10 cellular contexts compared by ENCODE assay signal in genomic region chr1:36608272-36608671, GRCh38.
"Had no signal": no experiment of that assay in that cellular context is flagged by ENCODE, and none has a peak within 500 bp of the region (broad histone marks: within the 10 kb centered on the region; RNA-seq: fewer than 3 reads in every experiment).

No MANE protein-coding gene starts in this region.

- H3K36me3 ChIP-seq: HAP-1 had no signal

- H3K4me1 Mint-ChIP-seq: H9 had no signal

- H3K9me3 Mint-ChIP-seq: GM23338, H9, HFFc6 had no signal

- H3K4me3 ChIP-seq: GM23248, GM23338, HAP-1 had no signal

- DNase-seq: GM23248, GOT3, H7, H9, HCEC 1CT, HFFc6 had no signal

- H3K9me3 ChIP-seq: HAP-1 had no signal

- H2AFZ ChIP-seq: GM23248, GM23338 had no signal

- H3K4me3 Mint-ChIP-seq: GM23338, H9, HFFc6 had no signal

- H3K9ac ChIP-seq: GM23248 had no signal

- FAIRE-seq: H1, H54 had no signal

- H3K27ac Mint-ChIP-seq: GM23338, H9, HFFc6 had no signal

- H3K4me2 ChIP-seq: GM23338 had no signal

- H3K4me1 ChIP-seq: HAP-1 had no signal

- H3K27ac ChIP-seq: GM23248 had no signal
